8 cellular contexts compared by ENCODE assay signal in genomic region chr12:81758421-81759214, GRCh38. TPM values are rescaled to one million over a fixed set of nuclear protein-coding genes. Genes with fewer than 3 reads are reported as not detected.
DNase-seq lines count a peak whose midpoint lies in the region; ATAC-seq and TF ChIP-seq lines count a peak whose summit lies in the region.

No MANE protein-coding gene starts in this region.

- H3K9me3 Mint-ChIP-seq in endothelial cell (ENCODE audit: unreplicated experiment) = no peaks in the 10 kb centered on the region

- peaks cover 8% of the 10 kb centered on the region; the same call in 1 of the 2 replicates for H3K4me1 ChIP-seq in SJSA1 (replicated peaks)
- no peaks in the 10 kb centered on the region for H3K4me1 ChIP-seq in mesodermal cell (ENCODE audit: control insufficient read depth, insufficient read depth, low read length, poor library complexity, severe bottlenecking)
- peaks cover 9 to 22% of the 10 kb centered on the region in 2 donors for H3K4me1 ChIP-seq in thoracic aorta (ENCODE audit: control insufficient read depth in 1 of 2, low read depth in 2 of 2)

- peak overlapping the region; percentile 33 for H3K4me3 ChIP-seq in SJSA1
- peak overlapping the region; percentile 40 for H3K4me3 ChIP-seq in mesodermal cell (ENCODE audit: extremely low read depth, insufficient read depth, low read length, poor library complexity, severe bottlenecking)
- peak overlapping the region; percentile 97 for H3K4me3 ChIP-seq in thoracic aorta

- WGBS in mesodermal cell (ENCODE audit: insufficient coverage in 2 of 2), 2 experiments = 0 to 2% methylated on average over 21 to 28 of the region's 52 CpGs

- no peak overlapping the region for H3K27ac ChIP-seq in SJSA1
- no peak overlapping the region for H3K27ac ChIP-seq in mesodermal cell (ENCODE audit: low read depth, low read length, severe bottlenecking)
- peak overlapping the region; percentile 51 to 53 for H3K27ac ChIP-seq in thoracic aorta

- no peaks in the 10 kb centered on the region for H3K36me3 ChIP-seq in SJSA1
- H3K36me3 ChIP-seq in mesodermal cell (ENCODE audit: control insufficient read depth, insufficient read depth, low read length) = no peaks in the 10 kb centered on the region
- no peaks in the 10 kb centered on the region for H3K36me3 ChIP-seq in thoracic aorta

- DNase-seq in Right ventricle myocardium inferior (ENCODE audit: missing footprints) (peak; percentile 65), cardiac septum (ENCODE audit: low spot score) (no peak), SJSA1 (ENCODE audit: low read depth in 1 of 2, low spot score in 2 of 2) (peak; percentile 41 to 42), endothelial cell (ENCODE audit: low spot score) (peak; percentile 28), thoracic aorta (ENCODE audit: low spot score) (no peak), COLO829 (ENCODE audit: low spot score) (no peak), GM10266 (ENCODE audit: extremely low spot score) (no peak)

- intact Hi-C loops in Right ventricle myocardium inferior (cut with DNase I) = no loop called here
- intact Hi-C loops in cardiac septum (cut with DNase I) = no loop called here

- no peak overlapping the region for H3K27ac Mint-ChIP-seq in endothelial cell (ENCODE audit: unreplicated experiment)

- H3K4me1 Mint-ChIP-seq in endothelial cell (ENCODE audit: unreplicated experiment) = peaks cover 7% of the 10 kb centered on the region

- H3K36me3 Mint-ChIP-seq in endothelial cell (ENCODE audit: low read depth, unreplicated experiment) = no peaks in the 10 kb centered on the region

- H3K27me3 Mint-ChIP-seq in endothelial cell (ENCODE audit: unreplicated experiment) = peaks cover 7% of the 10 kb centered on the region

- no peaks in the 10 kb centered on the region for H3K9me3 ChIP-seq in SJSA1 (replicated peaks)
- no peaks in the 10 kb centered on the region for H3K9me3 ChIP-seq in mesodermal cell (ENCODE audit: control insufficient read depth, low read length)
- H3K9me3 ChIP-seq in thoracic aorta = no peaks in the 10 kb centered on the region

- H3K4me3 Mint-ChIP-seq in endothelial cell (ENCODE audit: unreplicated experiment) = peak overlapping the region; percentile 87

- TF ChIP-seq CTCF in endothelial cell (IDR thresholded peaks at IDR 0.05; ENCODE audit: unreplicated experiment) = no peak
- no peak for TF ChIP-seq CTCF in thoracic aorta (IDR thresholded peaks at IDR 0.05)
- TF ChIP-seq CTCF in GM10266 (IDR thresholded peaks at IDR 0.05; ENCODE audit: control insufficient read depth, insufficient read depth, low read depth, missing control alignments) = no peak

- H3K27me3 ChIP-seq in SJSA1 (replicated peaks) (peaks cover 36% of the 10 kb centered on the region), thoracic aorta (replicated peaks; ENCODE audit: insufficient read depth) (no peaks in the 10 kb centered on the region)

- ATAC-seq in Right ventricle myocardium inferior (peak; percentile 44), thoracic aorta (ENCODE audit: insufficient number of reproducible peaks, low FRiP score, low read depth) (peak; percentile 27)

RNA-seq across cellular contexts. Expression of gene PPFIA2, which starts 0.5 kb away (rescaled TPM):
- total RNA-seq in Right ventricle myocardium inferior = 0.35 TPM
- total RNA-seq in cardiac septum = 0.57 TPM
- total RNA-seq in SJSA1 (2014; rRNA removed; shearing (Covaris generic)) = 0.47 and 1.1 TPM in 2 replicates
- not detected for total RNA-seq in endothelial cell (ENCODE audit: unreplicated experiment)
- 0.18 TPM for polyA plus RNA-seq in mesodermal cell (2013, experiment 1 of 2)
- polyA plus RNA-seq in mesodermal cell (2013, experiment 2 of 2) = 0.96 TPM
- 10 to 100 TPM; 23.0 to 51.1 TPM for total RNA-seq in thoracic aorta

Comparison
In these comparisons a context has a peak if more than half of its experiments do, and no peak if none do; other contexts are left out.
1. DNase-seq: peak in Right ventricle myocardium inferior (single experiment), SJSA1 (2 of 2) and endothelial cell (single experiment); none in cardiac septum (single experiment), thoracic aorta (single experiment), COLO829 (single experiment) and GM10266 (single experiment).
2. H3K27ac ChIP-seq: peak in thoracic aorta (2 of 2); none in SJSA1 (single experiment) and mesodermal cell (single experiment).
3. H3K4me3 ChIP-seq: peak in every context shown above with its lines; median percentile 97 in thoracic aorta; 40 in mesodermal cell; 33 in SJSA1.
4. RNA of gene PPFIA2, which starts 0.5 kb away (total RNA-seq): 23.0 to 51.1 TPM in thoracic aorta; 0.57 TPM in cardiac septum (single experiment), 0.47 to 1.1 TPM in SJSA1, not detected in endothelial cell (single experiment) and 0.35 TPM in Right ventricle myocardium inferior (single experiment); every median in the first group is over 10 times any median in the second.